In the genomic region with DNA sequence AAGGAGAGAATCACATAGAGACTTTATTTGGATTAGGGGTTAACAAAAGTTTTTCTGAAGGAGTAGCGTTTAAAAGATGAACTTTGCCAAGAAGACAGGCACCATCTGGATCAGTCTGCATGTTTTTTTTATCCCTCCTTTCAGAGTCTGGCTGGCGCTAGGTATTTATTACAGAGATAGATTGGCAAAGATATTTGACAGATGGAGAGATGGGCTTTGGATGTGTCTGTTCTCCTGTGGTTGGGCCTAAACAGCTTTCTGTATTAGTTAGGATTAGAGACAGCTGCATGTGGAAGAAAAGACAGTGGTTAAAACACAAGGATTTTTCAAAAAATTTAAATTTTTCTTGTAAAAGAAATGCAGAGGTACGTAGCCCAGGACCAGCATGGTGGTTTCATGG, we compare ENCODE assay signal across 20 cellular contexts.
"Had no signal": no experiment of that assay in that cellular context is flagged by ENCODE, and none has a peak within 500 bp of the region (broad histone marks: within the 10 kb centered on the region; RNA-seq: fewer than 3 reads in every experiment).

No MANE protein-coding gene starts in this region.

- DNase-seq: activated CD4-positive, alpha-beta memory T cell treated with anti-CD3 and anti-CD28 coated beads, Interleukin-2, amount 10 ng/mL, durations not matched to agents 7 days and 5 days; activated CD4-positive, alpha-beta T cell treated with anti-CD3 and anti-CD28 coated beads for 48 hours; activated CD4-positive, CD25-positive, alpha-beta regulatory T cell; activated effector memory CD4-positive, alpha-beta T cell treated with Interleukin-2 at 50 U/mL for 16 hours; activated naive CD4-positive, alpha-beta T cell treated with anti-CD3 and anti-CD28 coated beads, Interleukin-2, amount 10 ng/mL, durations not matched to agents 7 days and 5 days; activated naive CD8-positive, alpha-beta T cell treated with anti-CD3 and anti-CD28 coated beads, Interleukin-2, amount 50 U/mL, for 24 hours; activated T-cell treated with anti-CD3 and anti-CD28 coated beads, Interleukin-2, amount 50 U/mL, for 72 hours; cortex of kidney; endodermal cell; esophagus squamous epithelium; gastrocnemius medialis; hippocampal formation; kidney glomerular epithelial cell; left lung; nephron progenitor cell; pancreas; psoas muscle; stimulated activated CD4-positive, alpha-beta T cell treated with anti-CD3 and anti-CD28 coated beads, Interleukin-4, amount 100 ng/mL, for 4 hours; stimulated activated naive CD8-positive, alpha-beta T cell treated with anti-CD3 and anti-CD28 coated beads, Interleukin-15, Interleukin-2, amounts not matched to agents 100 U/mL and 50 U/mL, for 24 hours; tibial artery had no signal

- H3K4me1 Mint-ChIP-seq: activated CD4-positive, alpha-beta memory T cell treated with anti-CD3 and anti-CD28 coated beads, Interleukin-2, amount 10 ng/mL, durations not matched to agents 7 days and 5 days; activated naive CD4-positive, alpha-beta T cell treated with anti-CD3 and anti-CD28 coated beads, Interleukin-2, amount 10 ng/mL, durations not matched to agents 7 days and 5 days; activated naive CD8-positive, alpha-beta T cell treated with anti-CD3 and anti-CD28 coated beads, Interleukin-2, amount 50 U/mL, for 24 hours had no signal

- H3K4me3 Mint-ChIP-seq: activated CD4-positive, alpha-beta memory T cell treated with anti-CD3 and anti-CD28 coated beads, Interleukin-2, amount 10 ng/mL, durations not matched to agents 7 days and 5 days; activated naive CD4-positive, alpha-beta T cell treated with anti-CD3 and anti-CD28 coated beads, Interleukin-2, amount 10 ng/mL, durations not matched to agents 7 days and 5 days; activated naive CD8-positive, alpha-beta T cell treated with anti-CD3 and anti-CD28 coated beads, Interleukin-2, amount 50 U/mL, for 24 hours; activated T-cell treated with anti-CD3 and anti-CD28 coated beads, Interleukin-2, amount 50 U/mL, for 72 hours; endodermal cell; nephron progenitor cell had no signal

- H3K27ac Mint-ChIP-seq: activated CD4-positive, alpha-beta memory T cell treated with anti-CD3 and anti-CD28 coated beads, Interleukin-2, amount 10 ng/mL, durations not matched to agents 7 days and 5 days; activated naive CD4-positive, alpha-beta T cell treated with anti-CD3 and anti-CD28 coated beads, Interleukin-2, amount 10 ng/mL, durations not matched to agents 7 days and 5 days; activated naive CD8-positive, alpha-beta T cell treated with anti-CD3 and anti-CD28 coated beads, Interleukin-2, amount 50 U/mL, for 24 hours; activated T-cell treated with anti-CD3 and anti-CD28 coated beads, Interleukin-2, amount 50 U/mL, for 72 hours; endodermal cell; nephron progenitor cell had no signal

- H3K36me3 Mint-ChIP-seq: activated naive CD4-positive, alpha-beta T cell treated with anti-CD3 and anti-CD28 coated beads, Interleukin-2, amount 10 ng/mL, durations not matched to agents 7 days and 5 days had no signal

- ATAC-seq: activated naive CD8-positive, alpha-beta T cell treated with anti-CD3 and anti-CD28 coated beads, Interleukin-2, amount 50 U/mL, for 24 hours; activated T-cell treated with anti-CD3 and anti-CD28 coated beads, Interleukin-2, amount 50 U/mL, for 72 hours; gastrocnemius medialis; left lung; pancreas; psoas muscle; stimulated activated naive CD8-positive, alpha-beta T cell treated with anti-CD3 and anti-CD28 coated beads, Interleukin-15, Interleukin-2, amounts not matched to agents 100 U/mL and 50 U/mL, for 24 hours had no signal

- H3K9me3 Mint-ChIP-seq: activated CD4-positive, alpha-beta memory T cell treated with anti-CD3 and anti-CD28 coated beads, Interleukin-2, amount 10 ng/mL, durations not matched to agents 7 days and 5 days; activated naive CD4-positive, alpha-beta T cell treated with anti-CD3 and anti-CD28 coated beads, Interleukin-2, amount 10 ng/mL, durations not matched to agents 7 days and 5 days; activated naive CD8-positive, alpha-beta T cell treated with anti-CD3 and anti-CD28 coated beads, Interleukin-2, amount 50 U/mL, for 24 hours; nephron progenitor cell had no signal
